In the genomic region with DNA sequence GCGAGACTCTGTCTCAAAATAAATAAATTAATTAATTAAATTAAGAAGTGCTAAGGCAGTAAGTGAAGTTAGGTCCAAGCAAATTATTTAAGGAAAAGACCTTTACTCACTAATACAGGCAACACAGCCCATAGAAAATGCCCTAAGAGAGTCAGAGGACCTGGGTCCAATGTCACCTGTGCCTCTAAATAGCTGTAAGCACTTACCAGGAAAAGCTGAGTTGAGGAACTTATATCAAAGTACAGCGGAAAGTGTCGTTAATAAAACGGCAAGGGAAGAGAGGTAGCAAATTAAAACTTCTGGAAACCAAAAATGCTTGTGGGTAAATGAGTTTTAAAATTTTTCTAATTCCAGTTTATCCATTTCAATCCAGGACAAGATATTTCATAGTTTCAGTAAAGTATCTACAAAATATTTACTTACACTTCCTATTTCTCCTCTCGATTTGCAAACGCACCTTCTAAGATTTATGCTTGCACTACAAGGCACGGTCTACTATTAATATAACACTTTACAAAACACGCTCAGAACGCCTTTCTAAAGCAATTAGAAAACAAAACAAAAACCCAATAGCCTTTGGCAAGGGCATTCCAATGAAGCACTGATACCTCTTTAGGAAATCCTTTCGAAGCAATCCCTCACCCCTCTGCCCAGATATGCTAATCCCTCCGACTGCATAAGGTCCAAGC, we compare ENCODE assay signal across 8 cellular contexts. TPM values are rescaled to one million over a fixed set of nuclear protein-coding genes. Genes with fewer than 3 reads are reported as not detected.
DNase-seq lines count a peak whose midpoint lies in the region; ATAC-seq and TF ChIP-seq lines count a peak whose summit lies in the region.

No MANE protein-coding gene starts in this region.

- TF ChIP-seq EP300 in stomach (IDR thresholded peaks at IDR 0.05): no peak

- TF ChIP-seq POLR2A in stomach (IDR thresholded peaks at IDR 0.05): no peak

- intact Hi-C loops in stomach (cut with DNase I; ENCODE audit: low total_unique reads): no loop called here

- in situ Hi-C loops in HAP-1 (cut with MboI; ENCODE audit: low sequenced_read_pairs) (loop anchor here (25.0 kb wide), 1 partner anchor 262 kb away; no protein-coding TSS in a partner anchor), ACHN (cut with HindIII; ENCODE audit: low pct_ligation_motif_present, low pct_unique_long_range_greater_than_20kb, low sequenced_read_pairs) (no loop called here)

- no peak overlapping the region for H3K27ac ChIP-seq in iPS-20b (ENCODE audit: low read length)
- peak overlapping the region; percentile 90 to 98 (median 93) for H3K27ac ChIP-seq in stomach

- 9 to 14% (median 10%) methylated on average over 11 of the region's 11 CpGs for WGBS in stomach, 5 donors

- no peaks in the 10 kb centered on the region for H3K27me3 ChIP-seq in HAP-1 (ENCODE audit: low read depth)
- H3K27me3 ChIP-seq in iPS-20b (ENCODE audit: insufficient read depth, low read length): no peaks in the 10 kb centered on the region; the same call in 1 of the 2 replicates
- no peaks in the 10 kb centered on the region for H3K27me3 ChIP-seq in stomach

- ATAC-seq in activated naive CD4-positive, alpha-beta T cell treated with anti-CD3 and anti-CD28 coated beads, Interleukin-2, amount 50 U/mL, for 72 hours: no peak
- ATAC-seq in GM21381 (IDR thresholded peaks at IDR 0.05; ENCODE audit: unreplicated experiment) (no peak), HG02981 (IDR thresholded peaks at IDR 0.05; ENCODE audit: unreplicated experiment) (no peak)

- H3K36me3 ChIP-seq in HAP-1 (replicated peaks) (no peaks in the 10 kb centered on the region), iPS-20b (ENCODE audit: insufficient read depth, low read depth, low read length) (no peaks in the 10 kb centered on the region), stomach (peaks cover 0 to 8% (median 2%) of the 10 kb centered on the region in 4 donors)

- H3K9me3 ChIP-seq in HAP-1 (no peaks in the 10 kb centered on the region), iPS-20b (ENCODE audit: insufficient read depth, low read depth, low read length) (no peaks in the 10 kb centered on the region), stomach (no peaks in the 10 kb centered on the region)

- POLR2A ChIA-PET in AG04449 (lab: Yijun Ruan, JAX): interaction anchor here (0.7 to 1.7 kb wide), 5 partner anchors 8 to 256 kb away, joined by 4 to 6 read pairs (median 5); no protein-coding TSS in a partner anchor

- TF ChIP-seq CTCF in AG04449 (IDR thresholded peaks at IDR 0.05; ENCODE audit: insufficient read depth, low read length, missing control alignments) (no peak), stomach (IDR thresholded peaks at IDR 0.05) (no peak)

- CTCF ChIA-PET in AG04449 (lab: Yijun Ruan, JAX): interaction anchor here (0.7 to 7.3 kb wide), 19 partner anchors 10 to 634 kb away, joined by 3 to 300 read pairs (median 13); no protein-coding TSS in a partner anchor

- no peaks in the 10 kb centered on the region for H3K9me3 Mint-ChIP-seq in activated naive CD4-positive, alpha-beta T cell treated with anti-CD3 and anti-CD28 coated beads, Interleukin-2, amount 50 U/mL, for 72 hours

- H3K27ac Mint-ChIP-seq in activated naive CD4-positive, alpha-beta T cell treated with anti-CD3 and anti-CD28 coated beads, Interleukin-2, amount 50 U/mL, for 72 hours: peak overlapping the region; percentile 86 to 95

- DNase-seq in AG04449 (ENCODE audit: low read depth, low spot score): no peak
- no peak for DNase-seq in HAP-1 (ENCODE audit: low spot score in 2 of 2)
- DNase-seq in activated naive CD4-positive, alpha-beta T cell treated with anti-CD3 and anti-CD28 coated beads, Interleukin-2, amount 50 U/mL, for 72 hours (ENCODE audit: low spot score in 2 of 2): no peak
- DNase-seq in stomach: no peak
- DNase-seq in ACHN: no peak

- H3K9ac ChIP-seq in iPS-20b (ENCODE audit: low read depth, low read length): peak overlapping the region; percentile 89

- H3K4me1 ChIP-seq in HAP-1: peaks cover 3% of the 10 kb centered on the region; the same call in 1 of the 2 replicates
- H3K4me1 ChIP-seq in iPS-20b (ENCODE audit: insufficient read depth, low read length): peaks cover 3% of the 10 kb centered on the region; the same call in 1 of the 2 replicates
- peaks cover 21 to 55% (median 35%) of the 10 kb centered on the region in 4 donors for H3K4me1 ChIP-seq in stomach

- peaks cover 0 to 14% of the 10 kb centered on the region in 2 donors for H3K36me3 Mint-ChIP-seq in activated naive CD4-positive, alpha-beta T cell treated with anti-CD3 and anti-CD28 coated beads, Interleukin-2, amount 50 U/mL, for 72 hours

- H3K4me3 ChIP-seq in AG04449 (ENCODE audit: low read depth, low read length) (peak overlapping the region; percentile 86), HAP-1 (peak overlapping the region; percentile 64), iPS-20b (ENCODE audit: low read length) (peak overlapping the region; percentile 85), stomach (peak overlapping the region; percentile 68 to 82 (median 74))

RNA-seq across cellular contexts. Expression of a gene that starts 1.0 kb away (rescaled TPM):
- 10 to 100 TPM; 31.1 to 38.6 TPM for total RNA-seq in activated naive CD4-positive, alpha-beta T cell treated with anti-CD3 and anti-CD28 coated beads, Interleukin-2, amount 50 U/mL, for 72 hours
- total RNA-seq in stomach: 100 to 1,000 TPM in 1 of 5 donors, 10 to 100 TPM in 4; 21.7 to 323 (median 78.2) TPM
- 10 to 100 TPM; 15.8 to 21.8 (median 21.6) TPM for polyA plus RNA-seq in stomach

RNA-seq across cellular contexts. Expression of a gene that starts 5.8 kb away (rescaled TPM):
- total RNA-seq in activated naive CD4-positive, alpha-beta T cell treated with anti-CD3 and anti-CD28 coated beads, Interleukin-2, amount 50 U/mL, for 72 hours: 100 to 1,000 TPM in 1 of 2 donors, 10 to 100 TPM in 1; 52.2 to 123 TPM
- 10 to 100 TPM; 11.7 to 31.6 (median 16.2) TPM for total RNA-seq in stomach
- polyA plus RNA-seq in stomach: 1 to 10 TPM; 2.3 to 5.1 (median 3.0) TPM

RNA-seq across cellular contexts. Expression of a gene that starts 43.5 kb away (rescaled TPM):
- total RNA-seq in activated naive CD4-positive, alpha-beta T cell treated with anti-CD3 and anti-CD28 coated beads, Interleukin-2, amount 50 U/mL, for 72 hours: under 1 TPM; 0.09 to 0.19 TPM
- total RNA-seq in stomach: 1 to 10 TPM in 2 of 5 donors, under 1 TPM in 2, not detected in 1; 0.58 to 8.4 (median 1.7) TPM
- polyA plus RNA-seq in stomach: 1 to 10 TPM in 2 of 3 donors, under 1 TPM in 1; 0.12 to 2.0 (median 1.1) TPM
